In genomic region chr17:76104140-76104895, GRCh38 we compare ENCODE assay signal across 8 cellular contexts. TPM values are rescaled to one million over a fixed set of nuclear protein-coding genes. Genes with fewer than 3 reads are reported as not detected.
A peak's percentile ranks its signal among the peaks of the same experiment; 100 is the strongest.
DNase-seq lines count a peak whose midpoint lies in the region; ATAC-seq, FAIRE-seq and TF ChIP-seq lines count a peak whose summit lies in the region.

No MANE protein-coding gene starts in this region.

- H2AFZ ChIP-seq in PC-9, result peak overlapping the region; percentile 81; the same call in 1 of the 2 replicates

- no peaks in the 10 kb centered on the region for H3K9me2 ChIP-seq in PC-9 (ENCODE audit: insufficient read depth)

- H3K36me3 ChIP-seq in Caco-2 (ENCODE audit: control insufficient read depth, insufficient read depth, low read length), result no peaks in the 10 kb centered on the region
- no peaks in the 10 kb centered on the region for H3K36me3 ChIP-seq in PC-9 (ENCODE audit: low read depth)
- H3K36me3 ChIP-seq in pancreas, result peaks cover 0 to 19% (median 3%) of the 10 kb centered on the region in 3 donors

- peaks cover 17% of the 10 kb centered on the region for H3K79me2 ChIP-seq in PC-9 (ENCODE audit: low read depth)

- H3K4me1 Mint-ChIP-seq in Caco-2 (ENCODE audit: low read depth, unreplicated experiment), result peaks cover 9% of the 10 kb centered on the region

- H3K27me3 Mint-ChIP-seq in Caco-2 (ENCODE audit: insufficient read depth, unreplicated experiment), result no peaks in the 10 kb centered on the region

- BruUV-seq in Caco-2 (replicated peaks; lab: Mats Ljungman, UMichigan), result TSS peak; percentile 95
- TSS peak; percentile 97 for BruUV-seq in PC-9 (replicated peaks; lab: Mats Ljungman, UMichigan)

- no peaks in the 10 kb centered on the region for H3K9me3 Mint-ChIP-seq in Caco-2 (ENCODE audit: unreplicated experiment)

- peak overlapping the region; percentile 92 for H3K4me3 Mint-ChIP-seq in Caco-2 (ENCODE audit: unreplicated experiment)

- ATAC-seq in pancreas (no peak), GM18868 (IDR thresholded peaks at IDR 0.05; ENCODE audit: unreplicated experiment) (no peak), HG03442 (IDR thresholded peaks at IDR 0.05; ENCODE audit: unreplicated experiment) (no peak)

- TF ChIP-seq CTCF in Caco-2 (IDR thresholded peaks at IDR 0.05; ENCODE audit: insufficient read depth in 1 of 2, low read depth in 1 of 2, low read length in 1 of 2, severe bottlenecking in 1 of 2, unreplicated experiment in 1 of 2), result no peak
- TF ChIP-seq CTCF in PC-9 (conservative IDR thresholded peaks at IDR 0.05), result no peak
- TF ChIP-seq CTCF in pancreas (IDR thresholded peaks at IDR 0.05), result no peak

- H3K27ac ChIP-seq in PC-9 (peak overlapping the region; percentile 73), epithelial cell of prostate (peak overlapping the region; percentile 65), pancreas (peak overlapping the region in 3 of 4 donors; percentile 33 to 75 (median 61))

- peaks cover 6% of the 10 kb centered on the region; the same call in 1 of the 2 replicates for H3F3A ChIP-seq in PC-9 (ENCODE audit: insufficient read depth, low read depth)

- H3K27me3 ChIP-seq in Caco-2 (replicated peaks; ENCODE audit: control insufficient read depth, insufficient read depth, low read length) (no peaks in the 10 kb centered on the region), PC-9 (ENCODE audit: insufficient read depth, low read depth) (no peaks in the 10 kb centered on the region), pancreas (no peaks in the 10 kb centered on the region)

- peak overlapping the region; percentile 91 for H3K4me2 ChIP-seq in PC-9

- CTCF ChIA-PET in Caco-2 (lab: Charles Lee), result interaction anchor here (2.5 kb wide), 1 partner anchor 29 kb away, joined by 17 read pairs; no protein-coding TSS in a partner anchor
- CTCF ChIA-PET in PC-9 (lab: Charles Lee), result interaction anchor here (0.6 to 1.1 kb wide), 3 partner anchors 68 to 124 kb away, joined by 3 to 18 read pairs (median 5); no protein-coding TSS in a partner anchor

- peak overlapping the region; percentile 82 for H3K4me3 ChIP-seq in Caco-2 (ENCODE audit: low read depth, low read length)
- peak overlapping the region; percentile 86 for H3K4me3 ChIP-seq in PC-9
- H3K4me3 ChIP-seq in pancreas, result peak overlapping the region in 3 of 4 donors; percentile 64 to 88 (median 83)

- 82 to 86% methylated on average over 29 of the region's 29 CpGs for WGBS in pancreas, 2 donors

- DNase-seq in Caco-2 (no peak), PC-9 (no peak), epithelial cell of prostate (ENCODE audit: low read depth, low spot score) (no peak), pancreas (peak in 2 of 6 donors; percentile 58 to 62), NCI-H1105 treated with DMSO at 0.1 percent for 48 hours (lab: John Stamatoyannopoulos, UW) (no peak), MV-4-11 (lab: John Stamatoyannopoulos, UW) (no peak)

- peak overlapping the region; percentile 91 for H3K27ac Mint-ChIP-seq in Caco-2 (ENCODE audit: unreplicated experiment)

- H3K9me3 ChIP-seq in Caco-2 (no peaks in the 10 kb centered on the region), PC-9 (ENCODE audit: insufficient read depth, low read depth) (no peaks in the 10 kb centered on the region), pancreas (no peaks in the 10 kb centered on the region)

- H4K20me1 ChIP-seq in PC-9 (ENCODE audit: insufficient read depth), result no peaks in the 10 kb centered on the region

- no peak for FAIRE-seq in pancreas (lab: Jason Lieb, UNC)

- peaks cover 41% of the 10 kb centered on the region for H3K36me3 Mint-ChIP-seq in Caco-2 (ENCODE audit: insufficient read depth, unreplicated experiment)

- POLR2A ChIA-PET in Caco-2 (lab: Charles Lee), result interaction anchor here (0.5 to 2.0 kb wide), 4 partner anchors 15 to 143 kb away, joined by 3 to 8 read pairs (median 4); no protein-coding TSS in a partner anchor
- POLR2A ChIA-PET in PC-9 (lab: Charles Lee; ENCODE audit: unreplicated experiment), result interaction anchor here (0.6 to 1.0 kb wide), 4 partner anchors 26 to 259 kb away, joined by 3 to 12 read pairs (median 5); partner anchors contain the start of genes FBF1 and SRP68

- intact Hi-C loops in Caco-2 (cut with micrococcal nuclease; ENCODE audit: unreplicated experiment) (loop anchor here (10.0 kb wide), 1 partner anchor 160 kb away; the partner anchor contains the start of gene UBALD2), PC-9 (cut with micrococcal nuclease; ENCODE audit: unreplicated experiment) (loop anchor here (10.0 kb wide), 1 partner anchor 200 kb away; the partner anchor contains the start of gene MRPL38), pancreas (cut with DNase I) (no loop called here)

- H3K4me1 ChIP-seq in Caco-2, result peaks cover 28% of the 10 kb centered on the region
- peaks cover 7% of the 10 kb centered on the region for H3K4me1 ChIP-seq in PC-9 (replicated peaks; ENCODE audit: insufficient read depth)
- H3K4me1 ChIP-seq in pancreas, result peaks cover 3 to 10% (median 6%) of the 10 kb centered on the region in 3 donors

RNA-seq across cellular contexts. Expression of gene EXOC7, which starts 0.7 kb away (rescaled TPM):
- total RNA-seq in Caco-2 (2022), result 205 TPM in 2 replicates
- 118 and 131 TPM in 2 replicates for total RNA-seq in PC-9 (2021)
- total RNA-seq in pancreas, result 10 to 100 TPM; 38.4 to 81.3 (median 49.8) TPM
- polyA plus RNA-seq in pancreas, result 100 to 1,000 TPM in 1 of 2 donors, 10 to 100 TPM in 1; 97.1 to 103 TPM

RNA-seq across cellular contexts. Expression of gene ZACN, which starts 25.3 kb away (rescaled TPM):
- 0.34 TPM in 1 of 2 replicates, not detected in the other for total RNA-seq in Caco-2 (2022)
- total RNA-seq in PC-9 (2021), result not detected in 2 replicates
- under 1 TPM in 1 of 6 donors, not detected in 5; 0.06 TPM for total RNA-seq in pancreas
- polyA plus RNA-seq in pancreas, result 1 to 10 TPM; 3.4 to 4.2 TPM

RNA-seq across cellular contexts. Expression of gene GALR2, which starts 29.7 kb away (rescaled TPM):
- total RNA-seq in Caco-2 (2022) (0.50 and 0.79 TPM in 2 replicates), PC-9 (2021) (2.8 and 3.0 TPM in 2 replicates), pancreas (under 1 TPM in 2 of 6 donors, not detected in 4; 0.12 to 0.19 TPM)
- under 1 TPM in 1 of 2 donors, not detected in 1; 0.11 TPM for polyA plus RNA-seq in pancreas

RNA-seq across cellular contexts. Expression of gene SRP68, which starts 32.0 kb away (rescaled TPM):
- 105 and 113 TPM in 2 replicates for total RNA-seq in Caco-2 (2022)
- 69.7 and 91.7 TPM in 2 replicates for total RNA-seq in PC-9 (2021)
- 10 to 100 TPM; 42.4 to 74.6 (median 55.3) TPM for total RNA-seq in pancreas
- polyA plus RNA-seq in pancreas, result 10 to 100 TPM; 32.2 to 45.9 TPM

RNA-seq across cellular contexts. Expression of gene FOXJ1, which starts 36.7 kb away (rescaled TPM):
- total RNA-seq in Caco-2 (2022), result 7.0 and 10.7 TPM in 2 replicates
- 12.5 and 23.7 TPM in 2 replicates for total RNA-seq in PC-9 (2021)
- 1 to 10 TPM in 1 of 6 donors, under 1 TPM in 5; 0.14 to 1.2 (median 0.36) TPM for total RNA-seq in pancreas
- 1 to 10 TPM; 2.4 to 5.7 TPM for polyA plus RNA-seq in pancreas

Comparison
In these comparisons a context has a peak if more than half of its experiments do, and no peak if none do; other contexts are left out.
1. intact Hi-C loops: an anchor here in Caco-2 (10.0 kb wide) and PC-9 (10.0 kb wide); none called in pancreas.